14 cellular contexts compared by ENCODE assay signal in genomic region chr7:78939669-78940068, GRCh38.
"Had no signal": no experiment of that assay in that cellular context is flagged by ENCODE, and none has a peak within 500 bp of the region (broad histone marks: within the 10 kb centered on the region; RNA-seq: fewer than 3 reads in every experiment).

No MANE protein-coding gene starts in this region.

- H3K4me3 ChIP-seq: heart right ventricle, psoas muscle, right lobe of liver, tibial nerve, vagina had no signal

- H3K27me3 Mint-ChIP-seq: activated B cell treated with CpG ODN at 0.5 μM for 24 hours; activated CD4-positive, alpha-beta T cell treated with anti-CD3 and anti-CD28 coated beads, Interleukin-2, amount 10 ng/mL, durations not matched to agents 24 days and 14 days; stimulated activated memory B cell treated with anti-CD40 and anti-IgM and Interleukin-4, amounts not matched to agents 10 μg/mL and 1 μg/mL and 100 μg/mL, for 72 hours had no signal

- H3K27ac Mint-ChIP-seq: activated B cell treated with CpG ODN at 0.5 μM for 24 hours; activated CD4-positive, alpha-beta T cell treated with anti-CD3 and anti-CD28 coated beads, Interleukin-2, amount 10 ng/mL, durations not matched to agents 24 days and 14 days; activated naive CD4-positive, alpha-beta T cell treated with anti-CD3 and anti-CD28 coated beads for 36 hours; activated T-helper 1 cell treated with anti-CD3 and anti-CD28 coated beads, Interleukin-12 subunit alpha, Interleukin-12 subunit beta, Interleukin-2, Interleukin-4 antibody, amounts not matched to agents 30 ng/mL and 10 ng/mL and 1 ng/mL, durations not matched to agents 14 hours and 24 hours and 36 hours; nephron; stimulated activated memory B cell treated with anti-CD40 and anti-IgM and Interleukin-4, amounts not matched to agents 10 μg/mL and 1 μg/mL and 100 μg/mL, for 72 hours had no signal

- H3K36me3 ChIP-seq: heart right ventricle, right lobe of liver, tibial nerve, vagina had no signal

- ATAC-seq: heart right ventricle; left ventricle myocardium superior; psoas muscle; right lobe of liver; stimulated activated memory B cell treated with anti-CD40 and anti-IgM and Interleukin-4, amounts not matched to agents 10 μg/mL and 1 μg/mL and 100 μg/mL, for 72 hours had no signal

- H3K4me3 Mint-ChIP-seq: activated B cell treated with CpG ODN at 0.5 μM for 24 hours; activated CD4-positive, alpha-beta T cell treated with anti-CD3 and anti-CD28 coated beads, Interleukin-2, amount 10 ng/mL, durations not matched to agents 24 days and 14 days; activated naive CD4-positive, alpha-beta T cell treated with anti-CD3 and anti-CD28 coated beads for 36 hours; activated T-helper 1 cell treated with anti-CD3 and anti-CD28 coated beads, Interleukin-12 subunit alpha, Interleukin-12 subunit beta, Interleukin-2, Interleukin-4 antibody, amounts not matched to agents 30 ng/mL and 10 ng/mL and 1 ng/mL, durations not matched to agents 14 hours and 24 hours and 36 hours; nephron; stimulated activated memory B cell treated with anti-CD40 and anti-IgM and Interleukin-4, amounts not matched to agents 10 μg/mL and 1 μg/mL and 100 μg/mL, for 72 hours had no signal

- H3K36me3 Mint-ChIP-seq: stimulated activated memory B cell treated with anti-CD40 and anti-IgM and Interleukin-4, amounts not matched to agents 10 μg/mL and 1 μg/mL and 100 μg/mL, for 72 hours had no signal

- H3K27ac ChIP-seq: heart right ventricle, psoas muscle, right lobe of liver, tibial nerve, vagina had no signal

- H3K4me1 Mint-ChIP-seq: activated B cell treated with CpG ODN at 0.5 μM for 24 hours; activated CD4-positive, alpha-beta T cell treated with anti-CD3 and anti-CD28 coated beads, Interleukin-2, amount 10 ng/mL, durations not matched to agents 24 days and 14 days; nephron; stimulated activated memory B cell treated with anti-CD40 and anti-IgM and Interleukin-4, amounts not matched to agents 10 μg/mL and 1 μg/mL and 100 μg/mL, for 72 hours had no signal

- DNase-seq: activated B cell treated with CpG ODN at 0.5 μM for 24 hours; activated CD4-positive, alpha-beta T cell treated with anti-CD3 and anti-CD28 coated beads, Interleukin-2, amount 10 ng/mL, durations not matched to agents 24 days and 14 days; activated naive CD4-positive, alpha-beta T cell treated with anti-CD3 and anti-CD28 coated beads for 36 hours; heart right ventricle; kidney; left ventricle myocardium superior; mesendoderm; psoas muscle; right lobe of liver had no signal

- H3K9me3 Mint-ChIP-seq: activated B cell treated with CpG ODN at 0.5 μM for 24 hours; activated CD4-positive, alpha-beta T cell treated with anti-CD3 and anti-CD28 coated beads, Interleukin-2, amount 10 ng/mL, durations not matched to agents 24 days and 14 days; activated naive CD4-positive, alpha-beta T cell treated with anti-CD3 and anti-CD28 coated beads for 36 hours; activated T-helper 1 cell treated with anti-CD3 and anti-CD28 coated beads, Interleukin-12 subunit alpha, Interleukin-12 subunit beta, Interleukin-2, Interleukin-4 antibody, amounts not matched to agents 30 ng/mL and 10 ng/mL and 1 ng/mL, durations not matched to agents 14 hours and 24 hours and 36 hours; nephron had no signal

- H3K27me3 ChIP-seq: heart right ventricle, right lobe of liver, tibial nerve, vagina had no signal

- H3K4me1 ChIP-seq: heart right ventricle, psoas muscle, right lobe of liver, tibial nerve, vagina had no signal

- H3K9me3 ChIP-seq: heart right ventricle, psoas muscle, right lobe of liver, tibial nerve, vagina had no signal
